Comparison of ENCODE assay signal across 2 cellular contexts in the genomic region with DNA sequence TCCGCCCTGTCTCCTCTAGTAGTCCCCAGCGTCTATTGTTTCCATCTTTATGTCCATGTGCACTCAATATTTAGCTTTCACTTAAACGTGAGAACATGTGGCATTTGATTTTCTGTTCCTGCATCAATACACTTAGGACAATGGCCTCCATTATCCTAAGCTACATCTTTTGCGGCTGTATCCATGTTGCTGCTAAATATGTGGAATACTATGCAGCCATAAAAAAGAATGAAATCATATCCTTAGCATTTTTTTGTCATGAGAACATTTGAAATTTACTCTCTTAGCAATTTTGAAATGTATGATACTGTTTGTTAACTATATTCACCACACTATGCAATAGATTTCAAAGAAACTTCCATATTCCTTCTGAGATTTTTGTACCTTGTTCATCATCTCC.
TF ChIP-seq lines count a peak whose summit lies in the region.

No MANE protein-coding gene starts in this region.

TF ChIP-seq in GM12891, 5 proteins besides CTCF, POLR2A, EP300 and RAD21:
- no peak for TF ChIP-seq TAF1 (IDR thresholded peaks at IDR 0.05; ENCODE audit: low read depth, low read length)

TF ChIP-seq in H1, 55 proteins besides CTCF, POLR2A, EP300 and RAD21:
- TF ChIP-seq KDM1A (IDR thresholded peaks at IDR 0.05; ENCODE audit: borderline replicate concordance, low read length) (peak; percentile 56; the same call in 1 of the 2 replicates), SP2 (IDR thresholded peaks at IDR 0.05; ENCODE audit: low read length) (no peak)
